17 cellular contexts compared by ENCODE assay signal in the genomic region with DNA sequence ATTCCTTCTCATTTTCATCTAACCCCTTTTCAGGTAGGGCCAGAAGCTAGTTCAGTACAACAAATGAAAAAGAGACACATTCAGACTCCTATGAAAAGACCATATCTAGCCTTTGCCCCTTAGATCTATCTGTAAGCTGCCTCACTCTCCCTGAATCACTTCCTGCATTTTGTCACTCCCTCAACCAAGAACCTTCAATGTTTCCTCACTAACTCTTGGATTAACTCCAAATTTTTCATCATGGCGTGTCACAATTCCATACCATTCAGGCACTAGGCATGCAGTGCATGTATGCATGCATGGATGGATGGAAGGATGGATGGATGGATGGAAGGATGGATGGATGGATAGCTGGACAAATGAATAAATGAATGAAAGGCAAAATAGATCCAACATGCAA.
DNase-seq lines count a peak whose midpoint lies in the region; ATAC-seq and TF ChIP-seq lines count a peak whose summit lies in the region.
"Had no signal": no experiment of that assay in that cellular context is flagged by ENCODE, and none has a peak within 500 bp of the region (broad histone marks: within the 10 kb centered on the region; RNA-seq: fewer than 3 reads in every experiment).

No MANE protein-coding gene starts in this region.

- H3K4me3 ChIP-seq in WERI-Rb-1 (ENCODE audit: low read depth, low read length) (no peak overlapping the region), fibroblast of pulmonary artery (replicated peaks; ENCODE audit: low read depth, low read length) (no peak overlapping the region)
- H3K4me3 ChIP-seq: A549 had no signal

- H3K36me3 ChIP-seq in WERI-Rb-1 = no peaks in the 10 kb centered on the region

- H3K27me3 ChIP-seq in WERI-Rb-1 (ENCODE audit: insufficient read depth, low read depth, severe bottlenecking) = no peaks in the 10 kb centered on the region

- peak overlapping the region; percentile 82 for H3K27ac ChIP-seq in WERI-Rb-1
- H3K27ac ChIP-seq: A549, KMS-11 had no signal

- DNase-seq in EH (ENCODE audit: low read depth) (peak; percentile 62), HT1080 (ENCODE audit: low read depth) (peak; percentile 79), WERI-Rb-1 (no peak), fibroblast of pulmonary artery (ENCODE audit: low read depth) (peak; percentile 34), inferior parietal cortex (ENCODE audit: extremely low spot score) (no peak), left ventricle myocardium superior (no peak), MV-4-11 (lab: John Stamatoyannopoulos, UW) (no peak), HT-29 (ENCODE audit: low spot score) (no peak)
- DNase-seq: C1 segment of cervical spinal cord, H7, NCI-H1092 treated with DMSO at 0.1 percent for 48 hours, NCI-H2081 treated with DMSO at 0.1 percent for 48 hours, NCI-H524, SHP77 treated with DMSO at 0.1 percent for 48 hours had no signal

- H3K9me3 ChIP-seq in WERI-Rb-1 (ENCODE audit: severe bottlenecking) = no peaks in the 10 kb centered on the region
- H3K9me3 ChIP-seq: A549 had no signal

- no peak for ATAC-seq in left ventricle myocardium superior
- ATAC-seq: A549, Panc1 had no signal

- TF ChIP-seq CTCF in WERI-Rb-1 (IDR thresholded peaks at IDR 0.05; ENCODE audit: low read depth, low read length) = no peak
- no peak for TF ChIP-seq CTCF in fibroblast of pulmonary artery (IDR thresholded peaks at IDR 0.05; ENCODE audit: low read length, missing control alignments)

- intact Hi-C loops in left ventricle myocardium superior (cut with micrococcal nuclease) = no loop called here

Comparison
In these comparisons a context has a peak if more than half of its experiments do, and no peak if none do; other contexts are left out.
1. DNase-seq: peak in EH (single experiment), HT1080 (single experiment) and fibroblast of pulmonary artery (single experiment); none in WERI-Rb-1 (single experiment), inferior parietal cortex (single experiment), left ventricle myocardium superior (single experiment), MV-4-11 (single experiment) and HT-29 (single experiment).